Comparison of ENCODE assay signal across 12 cellular contexts in genomic region chrX:78333521-78333920, GRCh38. TPM values are rescaled to one million over a fixed set of nuclear protein-coding genes. Genes with fewer than 3 reads are reported as not detected.
A peak's percentile ranks its signal among the peaks of the same experiment; 100 is the strongest.
DNase-seq lines count a peak whose midpoint lies in the region; ATAC-seq and TF ChIP-seq lines count a peak whose summit lies in the region.
"Had no signal": no experiment of that assay in that cellular context is flagged by ENCODE, and none has a peak within 500 bp of the region (broad histone marks: within the 10 kb centered on the region; RNA-seq: fewer than 3 reads in every experiment).

No MANE protein-coding gene starts in this region.

- H3K27ac ChIP-seq in heart right ventricle (no peak overlapping the region), left ventricle myocardium inferior (replicated peaks) (no peak overlapping the region)
- H3K27ac ChIP-seq: WERI-Rb-1 had no signal

- H3K27me3 ChIP-seq in heart right ventricle, result peaks cover 0 to 18% (median 0%) of the 10 kb centered on the region in 7 donors
- H3K27me3 ChIP-seq in left ventricle myocardium inferior (ENCODE audit: low read depth), result no peaks in the 10 kb centered on the region
- H3K27me3 ChIP-seq in H7 (ENCODE audit: control insufficient read depth, insufficient read depth, low read length), result no peaks in the 10 kb centered on the region

- no peak for TF ChIP-seq CTCF in heart right ventricle (IDR thresholded peaks at IDR 0.05)
- TF ChIP-seq CTCF in left ventricle myocardium inferior (IDR thresholded peaks at IDR 0.05; ENCODE audit: borderline replicate concordance), result no peak

- H3K36me3 ChIP-seq in heart right ventricle (no peaks in the 10 kb centered on the region), left ventricle myocardium inferior (no peaks in the 10 kb centered on the region), H7 (replicated peaks; ENCODE audit: control insufficient read depth, insufficient read depth, low read length) (no peaks in the 10 kb centered on the region)
- H3K36me3 ChIP-seq: WERI-Rb-1 had no signal

- intact Hi-C loops in heart right ventricle (cut with DNase I) (no loop called here), left ventricle myocardium inferior (cut with micrococcal nuclease) (no loop called here)

- H3K4me1 ChIP-seq in heart right ventricle (peaks cover 0 to 18% (median 0%) of the 10 kb centered on the region in 9 donors), left ventricle myocardium inferior (no peaks in the 10 kb centered on the region)

- H3K4me3 ChIP-seq in heart right ventricle (no peak overlapping the region), left ventricle myocardium inferior (no peak overlapping the region), H7 (ENCODE audit: insufficient read depth, low read depth, low read length) (no peak overlapping the region)

- peak in 5 of 8 donors; percentile 29 to 75 (median 49) for ATAC-seq in heart right ventricle
- peak; percentile 60 for ATAC-seq in HG02840 (IDR thresholded peaks at IDR 0.05; ENCODE audit: low FRiP score, unreplicated experiment)
- ATAC-seq in stimulated activated naive CD8-positive, alpha-beta T cell treated with anti-CD3 and anti-CD28 coated beads, Interleukin-15, Interleukin-2, amounts not matched to agents 100 U/mL and 50 U/mL, for 24 hours, result peak; percentile 28

- DNase-seq in heart right ventricle, result no peak
- no peak for DNase-seq in left ventricle myocardium inferior
- DNase-seq in T-helper 22 cell (ENCODE audit: low read depth), result peak; percentile 10
- DNase-seq in stimulated activated naive CD8-positive, alpha-beta T cell treated with anti-CD3 and anti-CD28 coated beads, Interleukin-15, Interleukin-2, amounts not matched to agents 100 U/mL and 50 U/mL, for 24 hours, result no peak
- DNase-seq in H7, result no peak
- no peak for DNase-seq in effector CD8-positive, alpha-beta T cell (lab: John Stamatoyannopoulos, UW)
- DNase-seq in iPS-NIHi7 (ENCODE audit: extremely low spot score), result no peak
- DNase-seq: IMR-90, nucleus accumbens, WERI-Rb-1 had no signal

- H3K9me3 ChIP-seq in heart right ventricle (no peaks in the 10 kb centered on the region), left ventricle myocardium inferior (replicated peaks) (no peaks in the 10 kb centered on the region)

RNA-seq across cellular contexts. Expression of gene CYSLTR1, which starts 6.1 kb away (rescaled TPM):
- 1 to 10 TPM in 6 of 10 donors, under 1 TPM in 4; 0.35 to 2.5 (median 1.1) TPM for total RNA-seq in heart right ventricle
- under 1 TPM; 0.26 to 0.51 TPM for polyA plus RNA-seq in heart right ventricle
- 1.2 TPM for total RNA-seq in left ventricle myocardium inferior
- total RNA-seq in H7 (2014; rRNA removed; shearing (Covaris generic)), result not detected in 2 replicates
- total RNA-seq: Daoy, IMR-90 had no signal
- polyA plus RNA-seq: IMR-90 had no signal
